Comparison of ENCODE assay signal across 7 cellular contexts in the genomic region with DNA sequence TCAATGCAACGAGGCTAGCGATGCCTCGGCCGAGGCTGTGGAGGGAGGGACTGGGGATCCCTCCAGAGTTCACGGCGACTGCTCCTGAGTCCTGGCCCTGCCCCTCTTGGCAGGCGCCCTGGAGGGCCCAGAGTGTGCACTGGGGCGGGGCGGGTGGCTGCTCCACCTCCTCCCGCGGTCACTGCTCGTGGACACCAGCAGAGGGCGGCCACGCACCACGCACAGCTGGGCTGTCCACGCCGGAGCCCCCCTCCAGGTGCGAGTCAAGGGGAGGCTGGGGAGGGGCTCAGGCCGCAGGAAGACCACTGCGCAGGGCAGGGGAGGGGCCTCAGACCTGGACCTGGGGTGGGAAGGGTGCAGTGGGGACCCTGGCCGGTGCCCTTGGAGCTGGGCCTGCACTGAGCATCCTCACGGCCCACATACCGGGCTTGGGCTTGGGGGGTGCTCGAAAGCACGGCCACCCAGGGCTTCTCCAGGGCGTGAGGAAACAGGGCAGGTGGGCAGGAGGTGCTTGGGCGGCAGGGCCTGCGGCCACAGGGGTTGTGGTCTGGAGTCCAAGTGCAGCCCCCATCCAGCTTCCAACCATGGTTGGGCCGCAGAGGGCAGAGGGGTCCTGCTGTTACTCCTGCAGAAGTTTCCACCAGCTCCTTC. TPM values are rescaled to one million over a fixed set of nuclear protein-coding genes. Genes with fewer than 3 reads are reported as not detected.
DNase-seq lines count a peak whose midpoint lies in the region; TF ChIP-seq lines count a peak whose summit lies in the region.

No MANE protein-coding gene starts in this region.

- no peaks in the 10 kb centered on the region for H3K9me3 ChIP-seq in testis

- no peaks in the 10 kb centered on the region for H3K4me1 ChIP-seq in testis

- intact Hi-C loops in testis (cut with DNase I; ENCODE audit: low total_unique reads): no loop called here

- no peaks in the 10 kb centered on the region for H3K27me3 ChIP-seq in testis

- no peaks in the 10 kb centered on the region for H3K36me3 ChIP-seq in testis (ENCODE audit: low read depth, missing control alignments)

- H3K4me3 ChIP-seq in testis: no peak overlapping the region

- peak; percentile 28 for DNase-seq in NCI-H69 (lab: John Stamatoyannopoulos, UW)
- peak; percentile 54 for DNase-seq in activated naive CD4-positive, alpha-beta T cell treated with anti-CD3 and anti-CD28 coated beads, Interleukin-2, amount 50 U/mL, for 16 hours
- DNase-seq in medulla oblongata (ENCODE audit: extremely low spot score): peak; percentile 30
- peak; percentile 77 for DNase-seq in testis
- DNase-seq in LoVo (ENCODE audit: low spot score): no peak
- DNase-seq in glomerular visceral epithelial cell (ENCODE audit: extremely low spot score): no peak

- no peak overlapping the region for H3K27ac ChIP-seq in testis

- 44 to 100% methylated on average over 1 to 27 of the region's 29 CpGs for WGBS in testis, 2 donors

- TF ChIP-seq CTCF in GM12873 (IDR thresholded peaks at IDR 0.05; ENCODE audit: insufficient read depth, low read depth, low read length, missing control alignments) (peak; percentile 49), testis (IDR thresholded peaks at IDR 0.05) (peak; percentile 52 to 74 (median 72))

- TF ChIP-seq POLR2A in testis (IDR thresholded peaks at IDR 0.05): no peak

RNA-seq across cellular contexts. Expression of gene TTC34, which starts 20.6 kb away (rescaled TPM):
- total RNA-seq in testis: 1 to 10 TPM; 3.0 to 5.2 TPM
- polyA plus RNA-seq in testis (ENCODE audit: insufficient read depth, low read depth, low replicate concordance): 4.1 TPM

Comparison
In these comparisons a context has a peak if more than half of its experiments do, and no peak if none do; other contexts are left out.
1. DNase-seq: peak in NCI-H69 (single experiment), activated naive CD4-positive, alpha-beta T cell treated with anti-CD3 and anti-CD28 coated beads, Interleukin-2, amount 50 U/mL, for 16 hours (single experiment), medulla oblongata (single experiment) and testis (single experiment); none in LoVo (single experiment) and glomerular visceral epithelial cell (single experiment).